Comparison of ENCODE assay signal across 1 cellular context in genomic region chr2:27381577-27382181, GRCh38.
TF ChIP-seq lines count a peak whose summit lies in the region.

No MANE protein-coding gene starts in this region.

TF ChIP-seq in H1, 55 proteins besides CTCF, POLR2A, EP300 and RAD21:
- peak; percentile 37; the same call in 1 of the 2 replicates for TF ChIP-seq SP1 (IDR thresholded peaks at IDR 0.05; ENCODE audit: low read depth, low read length)
- no peak for TF ChIP-seq POU5F1 (IDR thresholded peaks at IDR 0.05; ENCODE audit: low read depth, low read length)
- no peak for TF ChIP-seq JUN (IDR thresholded peaks at IDR 0.05; ENCODE audit: low read depth, low read length)
